ENCODE assay signal across 14 cellular contexts in genomic region chr3:79724206-79724605, GRCh38. TPM values are rescaled to one million over a fixed set of nuclear protein-coding genes. Genes with fewer than 3 reads are reported as not detected.
DNase-seq lines count a peak whose midpoint lies in the region; ATAC-seq and TF ChIP-seq lines count a peak whose summit lies in the region.
"Had no signal": no experiment of that assay in that cellular context is flagged by ENCODE, and none has a peak within 500 bp of the region (broad histone marks: within the 10 kb centered on the region; RNA-seq: fewer than 3 reads in every experiment).

No MANE protein-coding gene starts in this region.

- no peak overlapping the region for H3K27ac ChIP-seq in 22Rv1
- H3K27ac ChIP-seq: coronary artery, parathyroid adenoma had no signal

- in situ Hi-C loops in SK-MEL-5 (cut with HindIII; ENCODE audit: low pct_unique_long_range_greater_than_20kb, low sequenced_read_pairs): no loop called here

- TF ChIP-seq POLR2A in GM18505 (IDR thresholded peaks at IDR 0.05; ENCODE audit: borderline replicate concordance, extremely low read depth, insufficient read depth, insufficient read length): no peak

- TF ChIP-seq CTCF in 22Rv1 (IDR thresholded peaks at IDR 0.05): peak; percentile 51

- peak; percentile 4 for DNase-seq in HT-29 (ENCODE audit: low spot score)
- DNase-seq in SK-MEL-5 (ENCODE audit: low read depth, low spot score): peak; percentile 32
- DNase-seq in iPS-NIHi7 (ENCODE audit: extremely low spot score): peak; percentile 7
- no peak for DNase-seq in RKO (ENCODE audit: low spot score)
- no peak for DNase-seq in activated T-cell treated with anti-CD3 and anti-CD28 coated beads, Interleukin-2, amount 50 U/mL, for 1 hour
- DNase-seq: amniotic stem cell, KG1, midbrain, NCI-H2029 treated with DMSO at 0.1 percent for 48 hours had no signal

- ATAC-seq in GM18505 (IDR thresholded peaks at IDR 0.05; ENCODE audit: unreplicated experiment): no peak
- ATAC-seq in HG03469 (IDR thresholded peaks at IDR 0.05; ENCODE audit: unreplicated experiment): no peak

RNA-seq across cellular contexts. Expression of gene ROBO1, which starts 43.6 kb away (rescaled TPM):
- total RNA-seq in HT-29 (2014; rRNA removed; shearing (Covaris generic)): 0.05 and 0.25 TPM in 2 replicates
- 50.9 and 51.2 TPM in 2 replicates for total RNA-seq in SK-MEL-5 (2014; rRNA removed; shearing (Covaris generic))
- polyA plus RNA-seq in SK-MEL-5 (2015; cell fraction: cytosol; rRNA removed): 35.9 and 53.3 TPM in 2 replicates
- polyA plus RNA-seq in SK-MEL-5 (2015; cell fraction: nucleus; rRNA removed): 26.2 and 30.9 TPM in 2 replicates

Comparison
In these comparisons a context has a peak if more than half of its experiments do, and no peak if none do; other contexts are left out.
1. DNase-seq: peak in HT-29 (single experiment), SK-MEL-5 (single experiment) and iPS-NIHi7 (single experiment); none in RKO (single experiment) and activated T-cell treated with anti-CD3 and anti-CD28 coated beads, Interleukin-2, amount 50 U/mL, for 1 hour (single experiment).
2. RNA of gene ROBO1, which starts 43.6 kb away (total RNA-seq): 50.9 to 51.2 TPM in SK-MEL-5; 0.05 to 0.25 TPM in HT-29; every median in the first group is over 10 times any median in the second.